In genomic region chr4:162727232-162727631, GRCh38 we compare ENCODE assay signal across 1 cellular context.
TF ChIP-seq lines count a peak whose summit lies in the region.

No MANE protein-coding gene starts in this region.

TF ChIP-seq in HCT116, 20 proteins besides CTCF, POLR2A, EP300 and RAD21 (continued from another document):
- TF ChIP-seq ZBTB33 (IDR thresholded peaks at IDR 0.05; ENCODE audit: extremely low read depth, insufficient replicate concordance, low read length) (no peak), CBX3 (IDR thresholded peaks at IDR 0.05; ENCODE audit: low read depth) (no peak), SRF (IDR thresholded peaks at IDR 0.05; ENCODE audit: low read depth) (no peak), ZNF274 (IDR thresholded peaks at IDR 0.05; ENCODE audit: low read depth, low read length) (no peak), CEBPB (IDR thresholded peaks at IDR 0.05; ENCODE audit: low read depth) (no peak)
